ENCODE assay signal across 15 cellular contexts in the genomic region with DNA sequence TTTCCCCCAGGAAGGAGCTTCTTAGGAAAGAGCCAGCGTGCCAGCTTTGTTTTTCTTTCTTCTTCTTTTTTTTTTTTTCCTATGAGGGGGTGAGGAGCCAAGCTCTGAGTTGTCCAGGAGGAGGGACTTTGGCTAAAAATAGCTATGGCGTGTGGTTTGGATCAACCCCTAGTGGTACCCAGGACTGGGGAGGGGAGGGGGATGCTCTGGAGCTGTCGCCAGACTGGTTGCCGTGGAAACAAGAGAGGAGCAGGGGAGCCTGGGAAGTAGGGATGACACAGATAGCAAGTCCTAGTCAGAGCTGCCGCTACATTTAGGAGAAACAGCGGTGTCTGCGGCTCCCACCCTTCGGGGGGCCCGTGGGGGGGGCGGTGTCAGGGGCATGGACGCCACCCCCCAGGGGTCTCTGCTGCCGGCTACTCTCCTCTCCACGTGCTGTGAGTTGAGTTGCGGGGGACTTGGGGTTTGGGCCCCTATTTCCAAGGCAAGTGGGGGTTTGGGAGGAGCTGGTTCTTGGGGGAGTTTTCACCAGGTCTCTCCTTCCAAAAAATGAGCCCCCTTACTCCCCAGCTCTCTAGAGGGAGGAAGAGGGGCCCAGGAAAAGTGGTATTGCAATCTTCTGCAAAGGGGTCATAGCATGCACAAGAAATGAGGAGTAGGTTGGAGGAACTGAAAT. TPM values are rescaled to one million over a fixed set of nuclear protein-coding genes. Genes with fewer than 3 reads are reported as not detected.
A peak's percentile ranks its signal among the peaks of the same experiment; 100 is the strongest.
DNase-seq lines count a peak whose midpoint lies in the region; ATAC-seq and TF ChIP-seq lines count a peak whose summit lies in the region.
"Had no signal": no experiment of that assay in that cellular context is flagged by ENCODE, and none has a peak within 500 bp of the region (broad histone marks: within the 10 kb centered on the region; RNA-seq: fewer than 3 reads in every experiment).

KCNJ9 (plus strand) TSS at position 278 of the 676 bp plus-strand sequence. CDS start 2,493 bp downstream, outside the sequence.

- H3K27me3 ChIP-seq in MM.1S (replicated peaks; ENCODE audit: insufficient read depth, low read length) (peaks cover 34% of the 10 kb centered on the region), mesendoderm (ENCODE audit: insufficient read depth, low read length, poor library complexity) (peaks cover 3% of the 10 kb centered on the region)
- H3K27me3 ChIP-seq: testis had no signal

- H3F3A ChIP-seq in MM.1S (ENCODE audit: insufficient read depth, low read length): peaks cover 9% of the 10 kb centered on the region; the same call in 1 of the 2 replicates

- no peaks in the 10 kb centered on the region for H3K9me3 ChIP-seq in MM.1S (replicated peaks; ENCODE audit: insufficient read depth, low read length)
- H3K9me3 ChIP-seq: left ventricle myocardium inferior, testis had no signal

- H3K4ac ChIP-seq in mesendoderm (ENCODE audit: low read depth, low read length): no peak within 1 kb of the TSS

- peak within 1 kb of the TSS; percentile 22; the same call in 1 of the 2 replicates for H3K27ac ChIP-seq in MM.1S (ENCODE audit: low read length)
- H3K27ac ChIP-seq in mesendoderm (ENCODE audit: low read depth, low read length): no peak within 1 kb of the TSS
- H3K27ac ChIP-seq: cardiac muscle cell, left ventricle myocardium inferior, PC-9, testis had no signal

- DNase-seq in Ammon's horn (ENCODE audit: low spot score) (peak; percentile 96), MM.1S (no peak), cerebellar cortex (ENCODE audit: low spot score) (peak; percentile 99), mesendoderm (peak; percentile 81)
- DNase-seq in activated CD8-positive, alpha-beta memory T cell treated with anti-CD3 and anti-CD28 coated beads, Interleukin-2, amount 50 U/mL, for 48 hours: no peak
- DNase-seq in activated effector memory CD4-positive, alpha-beta T cell treated with Interleukin-2 at 50 U/mL for 16 hours: no peak
- DNase-seq: activated T-cell treated with anti-CD3 and anti-CD28 coated beads, Interleukin-2, amount 50 U/mL, for 1 hour; CD4-positive, CD25-positive, alpha-beta regulatory T cell; left ventricle myocardium inferior; NCI-H2029 treated with DMSO at 0.1 percent for 48 hours; PC-9; testis had no signal

- no peak within 1 kb of the TSS for H3K4me3 ChIP-seq in MM.1S (ENCODE audit: low read length)
- no peak within 1 kb of the TSS for H3K4me3 ChIP-seq in mesendoderm (ENCODE audit: low read length)
- H3K4me3 ChIP-seq: cardiac muscle cell, left ventricle myocardium inferior, PC-9, testis had no signal

- H4K5ac ChIP-seq in mesendoderm (ENCODE audit: low read length): no peak within 1 kb of the TSS

- ATAC-seq in HG03571 (IDR thresholded peaks at IDR 0.05; ENCODE audit: unreplicated experiment) (no peak), HG02852 (IDR thresholded peaks at IDR 0.05; ENCODE audit: unreplicated experiment) (no peak)

- no peak within 1 kb of the TSS for H2AFZ ChIP-seq in MM.1S (ENCODE audit: low read length)
- H2AFZ ChIP-seq: PC-9 had no signal

- H3K9ac ChIP-seq in MM.1S (ENCODE audit: low read length) (no peak within 1 kb of the TSS), mesendoderm (ENCODE audit: low read length) (no peak within 1 kb of the TSS)

- H3K4me1 ChIP-seq in MM.1S (ENCODE audit: low read length) (peaks cover 29% of the 10 kb centered on the region), mesendoderm (ENCODE audit: control insufficient read depth, low read depth, low read length) (no peaks in the 10 kb centered on the region)
- H3K4me1 ChIP-seq: testis had no signal

- no peaks in the 10 kb centered on the region for H4K20me1 ChIP-seq in MM.1S (ENCODE audit: insufficient read depth, low read length)

- no peak within 1 kb of the TSS for H3K56ac ChIP-seq in mesendoderm (ENCODE audit: low read length)

- no peaks in the 10 kb centered on the region for H3K9me2 ChIP-seq in MM.1S (replicated peaks; ENCODE audit: insufficient read depth, low read length)

- H2BK15ac ChIP-seq in mesendoderm (replicated peaks; ENCODE audit: low read depth): no peak within 1 kb of the TSS

- no peaks in the 10 kb centered on the region for H3K36me3 ChIP-seq in MM.1S (replicated peaks; ENCODE audit: insufficient read depth, low read length)
- no peaks in the 10 kb centered on the region for H3K36me3 ChIP-seq in mesendoderm (ENCODE audit: control insufficient read depth, insufficient read depth, low read length)
- H3K36me3 ChIP-seq: cardiac muscle cell, left ventricle myocardium inferior had no signal

- H2AK5ac ChIP-seq in mesendoderm (ENCODE audit: low read length): no peak within 1 kb of the TSS

- H3K79me2 ChIP-seq in MM.1S (ENCODE audit: low read length): no peaks in the 10 kb centered on the region
- H3K79me2 ChIP-seq in mesendoderm (ENCODE audit: control insufficient read depth, insufficient read depth, low read length): no peaks in the 10 kb centered on the region

- H3K18ac ChIP-seq in mesendoderm (ENCODE audit: low read length): no peak within 1 kb of the TSS

- no CpG with 5 or more reads among the region's 14 CpGs for WGBS in mesendoderm (ENCODE audit: extremely low coverage, insufficient coverage, low lambda C conversion rate)

- peak within 1 kb of the TSS; percentile 28 for H3K4me2 ChIP-seq in MM.1S (ENCODE audit: low read depth, low read length)
- no peak within 1 kb of the TSS for H3K4me2 ChIP-seq in mesendoderm (ENCODE audit: low read length)
- H3K4me2 ChIP-seq: PC-9 had no signal

- no peak within 1 kb of the TSS for H3K23ac ChIP-seq in mesendoderm (ENCODE audit: low read length)

- no peaks in the 10 kb centered on the region for H3K79me1 ChIP-seq in mesendoderm (ENCODE audit: low read length)

- H4K8ac ChIP-seq in mesendoderm (ENCODE audit: low read depth, low read length): no peak within 1 kb of the TSS

- H2BK120ac ChIP-seq in mesendoderm (ENCODE audit: low read depth, low read length): no peak within 1 kb of the TSS

- TF ChIP-seq CTCF in MM.1S (IDR thresholded peaks at IDR 0.05; ENCODE audit: low read length): no peak

- no peak within 1 kb of the TSS for H2BK5ac ChIP-seq in mesendoderm (ENCODE audit: low read length)

RNA-seq across cellular contexts. Expression of gene KCNJ9, which starts in this region (rescaled TPM):
- polyA plus RNA-seq in mesendoderm (2013, experiment 1 of 2): 0.01 TPM
- polyA plus RNA-seq in mesendoderm (2013, experiment 2 of 2): 0.04 TPM

Comparison
In these comparisons a context has a peak if more than half of its experiments do, and no peak if none do; other contexts are left out.
1. DNase-seq: peak in Ammon's horn (single experiment), cerebellar cortex (single experiment) and mesendoderm (single experiment); none in MM.1S (single experiment), activated CD8-positive, alpha-beta memory T cell treated with anti-CD3 and anti-CD28 coated beads, Interleukin-2, amount 50 U/mL, for 48 hours (single experiment) and activated effector memory CD4-positive, alpha-beta T cell treated with Interleukin-2 at 50 U/mL for 16 hours (single experiment).